Comparison of ENCODE assay signal across 1 cellular context in the genomic region with DNA sequence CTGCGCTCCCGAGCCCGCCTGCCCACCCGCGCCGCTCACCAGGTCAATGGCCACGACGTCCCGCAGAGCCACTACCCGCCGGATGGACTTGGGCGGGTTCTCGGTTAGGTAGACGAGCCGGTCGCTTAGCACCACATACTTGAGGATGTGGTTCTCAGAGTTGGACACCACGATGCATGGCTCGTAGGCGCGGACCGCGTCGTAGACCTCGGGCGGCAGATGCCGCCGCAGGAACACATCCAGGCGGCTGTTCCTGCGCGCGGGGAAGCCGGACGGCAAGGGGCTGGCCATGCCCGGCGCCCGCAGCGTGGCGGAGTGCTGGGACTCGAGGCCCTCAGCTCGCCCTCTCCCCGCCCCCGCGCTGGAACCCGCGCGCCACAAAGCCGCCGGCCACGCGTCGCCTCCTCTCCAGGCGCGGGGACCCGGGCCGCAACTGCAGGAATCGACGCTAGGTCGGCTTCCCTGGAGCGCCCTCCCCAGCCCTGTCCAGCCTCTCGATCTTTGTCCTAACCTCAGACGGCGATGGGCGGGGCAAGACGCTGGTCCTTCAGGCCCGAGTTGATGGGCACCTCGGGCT.
A peak's percentile ranks its signal among the peaks of the same experiment; 100 is the strongest.
TF ChIP-seq lines count a peak whose summit lies in the region.

A gene with protein sequence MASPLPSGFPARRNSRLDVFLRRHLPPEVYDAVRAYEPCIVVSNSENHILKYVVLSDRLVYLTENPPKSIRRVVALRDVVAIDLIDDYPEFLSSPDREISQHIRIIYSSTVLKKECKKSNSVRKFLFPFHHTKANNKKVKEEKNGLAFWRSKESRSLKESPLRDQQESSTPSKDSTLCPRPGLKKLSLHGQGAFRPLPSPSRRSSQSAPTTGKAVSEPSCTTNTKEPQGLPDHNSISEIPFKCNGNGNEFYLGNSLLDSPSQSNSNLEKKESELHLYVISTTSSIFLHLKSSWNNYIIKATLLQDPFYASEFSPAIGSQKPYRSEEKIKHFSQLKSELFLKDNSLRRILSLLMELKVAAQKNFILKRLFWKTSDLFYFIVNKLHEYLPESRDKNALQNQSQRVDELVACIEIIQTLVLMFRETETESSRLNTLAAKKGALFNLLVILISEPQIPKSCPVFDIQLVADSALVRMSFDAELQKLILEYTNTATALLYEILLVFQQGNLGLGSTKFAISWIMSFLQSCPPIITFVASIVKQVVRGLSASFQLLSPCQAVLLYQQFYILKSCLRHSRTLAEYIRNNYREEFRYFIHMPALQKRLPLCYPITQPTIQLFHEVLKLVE (minus strand): TSS at position 484 of the 577 bp plus-strand sequence. CDS start 193 bp downstream, at position 291.

TF ChIP-seq in GM23338, 12 proteins besides CTCF, POLR2A, EP300 and RAD21:
- no peak for TF ChIP-seq REST (IDR thresholded peaks at IDR 0.05; ENCODE audit: unreplicated experiment)
- TF ChIP-seq EZH2 (IDR thresholded peaks at IDR 0.05; ENCODE audit: low read depth, unreplicated experiment), result no peak
- no peak for TF ChIP-seq ZNF331 (CRISPR knock-in tag; IDR thresholded peaks at IDR 0.05; ENCODE audit: low read depth)
- TF ChIP-seq POLR2AphosphoS5 (IDR thresholded peaks at IDR 0.05; ENCODE audit: low read depth), result peak; percentile 77
- TF ChIP-seq, protein P1, sequence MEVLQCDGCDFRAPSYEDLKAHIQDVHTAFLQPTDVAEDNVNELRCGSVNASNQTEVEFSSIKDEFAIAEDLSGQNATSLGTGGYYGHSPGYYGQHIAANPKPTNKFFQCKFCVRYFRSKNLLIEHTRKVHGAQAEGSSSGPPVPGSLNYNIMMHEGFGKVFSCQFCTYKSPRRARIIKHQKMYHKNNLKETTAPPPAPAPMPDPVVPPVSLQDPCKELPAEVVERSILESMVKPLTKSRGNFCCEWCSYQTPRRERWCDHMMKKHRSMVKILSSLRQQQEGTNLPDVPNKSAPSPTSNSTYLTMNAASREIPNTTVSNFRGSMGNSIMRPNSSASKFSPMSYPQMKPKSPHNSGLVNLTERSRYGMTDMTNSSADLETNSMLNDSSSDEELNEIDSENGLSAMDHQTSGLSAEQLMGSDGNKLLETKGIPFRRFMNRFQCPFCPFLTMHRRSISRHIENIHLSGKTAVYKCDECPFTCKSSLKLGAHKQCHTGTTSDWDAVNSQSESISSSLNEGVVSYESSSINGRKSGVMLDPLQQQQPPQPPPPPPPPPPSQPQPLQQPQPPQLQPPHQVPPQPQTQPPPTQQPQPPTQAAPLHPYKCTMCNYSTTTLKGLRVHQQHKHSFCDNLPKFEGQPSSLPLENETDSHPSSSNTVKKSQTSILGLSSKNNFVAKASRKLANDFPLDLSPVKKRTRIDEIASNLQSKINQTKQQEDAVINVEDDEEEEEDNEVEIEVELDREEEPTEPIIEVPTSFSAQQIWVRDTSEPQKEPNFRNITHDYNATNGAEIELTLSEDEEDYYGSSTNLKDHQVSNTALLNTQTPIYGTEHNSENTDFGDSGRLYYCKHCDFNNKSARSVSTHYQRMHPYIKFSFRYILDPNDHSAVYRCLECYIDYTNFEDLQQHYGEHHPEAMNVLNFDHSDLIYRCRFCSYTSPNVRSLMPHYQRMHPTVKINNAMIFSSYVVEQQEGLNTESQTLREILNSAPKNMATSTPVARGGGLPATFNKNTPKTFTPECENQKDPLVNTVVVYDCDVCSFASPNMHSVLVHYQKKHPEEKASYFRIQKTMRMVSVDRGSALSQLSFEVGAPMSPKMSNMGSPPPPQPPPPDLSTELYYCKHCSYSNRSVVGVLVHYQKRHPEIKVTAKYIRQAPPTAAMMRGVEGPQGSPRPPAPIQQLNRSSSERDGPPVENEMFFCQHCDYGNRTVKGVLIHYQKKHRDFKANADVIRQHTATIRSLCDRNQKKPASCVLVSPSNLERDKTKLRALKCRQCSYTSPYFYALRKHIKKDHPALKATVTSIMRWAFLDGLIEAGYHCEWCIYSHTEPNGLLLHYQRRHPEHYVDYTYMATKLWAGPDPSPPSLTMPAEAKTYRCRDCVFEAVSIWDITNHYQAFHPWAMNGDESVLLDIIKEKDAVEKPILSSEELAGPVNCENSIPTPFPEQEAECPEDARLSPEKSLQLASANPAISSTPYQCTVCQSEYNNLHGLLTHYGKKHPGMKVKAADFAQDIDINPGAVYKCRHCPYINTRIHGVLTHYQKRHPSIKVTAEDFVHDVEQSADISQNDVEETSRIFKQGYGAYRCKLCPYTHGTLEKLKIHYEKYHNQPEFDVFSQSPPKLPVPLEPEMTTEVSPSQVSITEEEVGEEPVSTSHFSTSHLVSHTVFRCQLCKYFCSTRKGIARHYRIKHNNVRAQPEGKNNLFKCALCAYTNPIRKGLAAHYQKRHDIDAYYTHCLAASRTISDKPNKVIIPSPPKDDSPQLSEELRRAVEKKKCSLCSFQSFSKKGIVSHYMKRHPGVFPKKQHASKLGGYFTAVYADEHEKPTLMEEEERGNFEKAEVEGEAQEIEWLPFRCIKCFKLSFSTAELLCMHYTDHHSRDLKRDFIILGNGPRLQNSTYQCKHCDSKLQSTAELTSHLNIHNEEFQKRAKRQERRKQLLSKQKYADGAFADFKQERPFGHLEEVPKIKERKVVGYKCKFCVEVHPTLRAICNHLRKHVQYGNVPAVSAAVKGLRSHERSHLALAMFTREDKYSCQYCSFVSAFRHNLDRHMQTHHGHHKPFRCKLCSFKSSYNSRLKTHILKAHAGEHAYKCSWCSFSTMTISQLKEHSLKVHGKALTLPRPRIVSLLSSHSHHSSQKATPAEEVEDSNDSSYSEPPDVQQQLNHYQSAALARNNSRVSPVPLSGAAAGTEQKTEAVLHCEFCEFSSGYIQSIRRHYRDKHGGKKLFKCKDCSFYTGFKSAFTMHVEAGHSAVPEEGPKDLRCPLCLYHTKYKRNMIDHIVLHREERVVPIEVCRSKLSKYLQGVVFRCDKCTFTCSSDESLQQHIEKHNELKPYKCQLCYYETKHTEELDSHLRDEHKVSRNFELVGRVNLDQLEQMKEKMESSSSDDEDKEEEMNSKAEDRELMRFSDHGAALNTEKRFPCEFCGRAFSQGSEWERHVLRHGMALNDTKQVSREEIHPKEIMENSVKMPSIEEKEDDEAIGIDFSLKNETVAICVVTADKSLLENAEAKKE (CRISPR knock-in tag; IDR thresholded peaks at IDR 0.05), result no peak
- no peak for TF ChIP-seq ZNF114 (CRISPR knock-in tag; IDR thresholded peaks at IDR 0.05)
- no peak for TF ChIP-seq CREB1 (CRISPR knock-in tag; IDR thresholded peaks at IDR 0.05; ENCODE audit: low read depth)
- TF ChIP-seq NANOG (IDR thresholded peaks at IDR 0.05; ENCODE audit: borderline replicate concordance), result no peak
- no peak for TF ChIP-seq JUNB (IDR thresholded peaks at IDR 0.05; ENCODE audit: unreplicated experiment)
